Comparison of ENCODE assay signal across 1 cellular context in genomic region chr6:149963462-149964242, GRCh38.
TF ChIP-seq lines count a peak whose summit lies in the region.

Gene ULBP1 (plus strand): TSS chr6:149963943. CDS start chr6:149964050, 107 bp downstream.

TF ChIP-seq in K562, 482 proteins besides CTCF, POLR2A, EP300 and RAD21 (continued from another document and continues in another):
- no peak for TF ChIP-seq CHAMP1 (IDR thresholded peaks at IDR 0.05)
- no peak for TF ChIP-seq SREBF1 (IDR thresholded peaks at IDR 0.05; ENCODE audit: borderline replicate concordance, low read depth, low read length)
- TF ChIP-seq MED1 (CRISPR knock-in tag; IDR thresholded peaks at IDR 0.05; ENCODE audit: borderline replicate concordance), result no peak
- no peak for TF ChIP-seq MITF (IDR thresholded peaks at IDR 0.05)
- TF ChIP-seq ZNF175 (CRISPR knock-in tag; IDR thresholded peaks at IDR 0.05; ENCODE audit: low read depth), result peak; percentile 65; the same call in 1 of the 2 replicates
- TF ChIP-seq CBX8 (IDR thresholded peaks at IDR 0.05; ENCODE audit: borderline replicate concordance, extremely low read depth, low read depth, low read length, poor library complexity, severe bottlenecking), result no peak
- TF ChIP-seq CBX5 (IDR thresholded peaks at IDR 0.05; ENCODE audit: borderline replicate concordance, low read depth), result no peak
- TF ChIP-seq ZC3H8 (IDR thresholded peaks at IDR 0.05), result no peak
- TF ChIP-seq TEAD2 (tag; IDR thresholded peaks at IDR 0.05), result no peak
- no peak for TF ChIP-seq HNRNPH1 (optimal IDR thresholded peaks at IDR 0.05; ENCODE audit: low read depth, low read length)
- no peak for TF ChIP-seq NELFE (IDR thresholded peaks at IDR 0.05; ENCODE audit: insufficient read depth, insufficient read length)
- peak; percentile 90; the same call in 1 of the 2 replicates for TF ChIP-seq JUN (IDR thresholded peaks at IDR 0.05; ENCODE audit: borderline replicate concordance, low read depth, low read length)
- 0 out of 2 replicates have a peak, but pooled peaks have one; percentile 39 for TF ChIP-seq JUN (CRISPR knock-in tag; IDR thresholded peaks at IDR 0.05; ENCODE audit: borderline replicate concordance)
- peak; percentile 60 for TF ChIP-seq ARID1B (IDR thresholded peaks at IDR 0.05)
- TF ChIP-seq CGGBP1 (CRISPR knock-in tag; IDR thresholded peaks at IDR 0.05), result no peak
- no peak for TF ChIP-seq PATZ1 (CRISPR knock-in tag; IDR thresholded peaks at IDR 0.05; ENCODE audit: borderline replicate concordance)
- TF ChIP-seq HMG20A (CRISPR knock-in tag; conservative IDR thresholded peaks at IDR 0.05), result no peak
- TF ChIP-seq NUFIP1 (IDR thresholded peaks at IDR 0.05; ENCODE audit: partially characterized antibody), result no peak
- TF ChIP-seq HDAC8 (tag; IDR thresholded peaks at IDR 0.05), result no peak
- TF ChIP-seq ZBTB17 (CRISPR knock-in tag; IDR thresholded peaks at IDR 0.05), result 0 out of 2 replicates have a peak, but pooled peaks have one; percentile 39
- TF ChIP-seq ID3 (CRISPR knock-in tag; IDR thresholded peaks at IDR 0.05), result no peak
- no peak; the same call in 1 of the 2 replicates for TF ChIP-seq ID3 (tag; IDR thresholded peaks at IDR 0.05)
- TF ChIP-seq REST (CRISPR knock-in tag; IDR thresholded peaks at IDR 0.05; ENCODE audit: low read depth), result 0 out of 2 replicates have a peak, but pooled peaks have one; percentile 26
- TF ChIP-seq FOXM1 (IDR thresholded peaks at IDR 0.05; ENCODE audit: low read depth), result no peak
- TF ChIP-seq FOXM1 (CRISPR knock-in tag; IDR thresholded peaks at IDR 0.05; ENCODE audit: low read depth), result 0 out of 2 replicates have a peak, but pooled peaks have one; percentile 33
- no peak for TF ChIP-seq ZBTB5 (IDR thresholded peaks at IDR 0.05)
- no peak for TF ChIP-seq THRAP3 (IDR thresholded peaks at IDR 0.05; ENCODE audit: borderline replicate concordance)
- TF ChIP-seq ZNF57 (CRISPR knock-in tag; IDR thresholded peaks at IDR 0.05), result no peak
- TF ChIP-seq ZNF717 (CRISPR knock-in tag; IDR thresholded peaks at IDR 0.05), result no peak
- TF ChIP-seq ADNP (tag; IDR thresholded peaks at IDR 0.05), result no peak
- TF ChIP-seq RBFOX2 (IDR thresholded peaks at IDR 0.05; ENCODE audit: low read depth, low read length), result peak; percentile 96
- TF ChIP-seq ZNF23 (CRISPR knock-in tag; IDR thresholded peaks at IDR 0.05), result no peak
- no peak for TF ChIP-seq SMAD1 (IDR thresholded peaks at IDR 0.05; ENCODE audit: low read depth, low read length, partially characterized antibody)
- no peak for TF ChIP-seq PYGO2 (tag; IDR thresholded peaks at IDR 0.05)
- peak; percentile 100 for TF ChIP-seq ATF4 (CRISPR knock-in tag; IDR thresholded peaks at IDR 0.05)
- no peak; the same call in 1 of the 2 replicates for TF ChIP-seq POLR2AphosphoS2 (IDR thresholded peaks at IDR 0.05; ENCODE audit: low read length)
- TF ChIP-seq NCOA6 (IDR thresholded peaks at IDR 0.05), result no peak
- TF ChIP-seq GTF2F1 (IDR thresholded peaks at IDR 0.05; ENCODE audit: low read depth, low read length), result 0 out of 2 replicates have a peak, but pooled peaks have one; percentile 6
- TF ChIP-seq POLR2G (IDR thresholded peaks at IDR 0.05; ENCODE audit: low read depth, low read length), result peak; percentile 96
- no peak for TF ChIP-seq ZBTB43 (CRISPR knock-in tag; IDR thresholded peaks at IDR 0.05)
- TF ChIP-seq MTA1 (IDR thresholded peaks at IDR 0.05; ENCODE audit: borderline replicate concordance), result peak; percentile 90
- TF ChIP-seq NFIX (CRISPR knock-in tag; IDR thresholded peaks at IDR 0.05; ENCODE audit: low read depth), result no peak
- TF ChIP-seq ZFP36 (IDR thresholded peaks at IDR 0.05; ENCODE audit: low read depth, low read length, partially characterized antibody), result peak; percentile 54
- 0 out of 4 replicates have a peak, but pooled peaks of 1 of the 2 experiments have one; percentile 18 for TF ChIP-seq ZMIZ1 (IDR thresholded peaks at IDR 0.05; ENCODE audit: low read depth in 2 of 2, low read length in 2 of 2)
- TF ChIP-seq PHB2 (IDR thresholded peaks at IDR 0.05; ENCODE audit: low read depth), result no peak
- no peak for TF ChIP-seq ESRRB (CRISPR knock-in tag; IDR thresholded peaks at IDR 0.05; ENCODE audit: borderline replicate concordance)
- TF ChIP-seq ZNF778 (CRISPR knock-in tag; IDR thresholded peaks at IDR 0.05), result no peak
- TF ChIP-seq BRD4 (IDR thresholded peaks at IDR 0.05), result peak; percentile 73; the same call in 1 of the 2 replicates
